1 cellular context compared by ENCODE assay signal in the genomic region with DNA sequence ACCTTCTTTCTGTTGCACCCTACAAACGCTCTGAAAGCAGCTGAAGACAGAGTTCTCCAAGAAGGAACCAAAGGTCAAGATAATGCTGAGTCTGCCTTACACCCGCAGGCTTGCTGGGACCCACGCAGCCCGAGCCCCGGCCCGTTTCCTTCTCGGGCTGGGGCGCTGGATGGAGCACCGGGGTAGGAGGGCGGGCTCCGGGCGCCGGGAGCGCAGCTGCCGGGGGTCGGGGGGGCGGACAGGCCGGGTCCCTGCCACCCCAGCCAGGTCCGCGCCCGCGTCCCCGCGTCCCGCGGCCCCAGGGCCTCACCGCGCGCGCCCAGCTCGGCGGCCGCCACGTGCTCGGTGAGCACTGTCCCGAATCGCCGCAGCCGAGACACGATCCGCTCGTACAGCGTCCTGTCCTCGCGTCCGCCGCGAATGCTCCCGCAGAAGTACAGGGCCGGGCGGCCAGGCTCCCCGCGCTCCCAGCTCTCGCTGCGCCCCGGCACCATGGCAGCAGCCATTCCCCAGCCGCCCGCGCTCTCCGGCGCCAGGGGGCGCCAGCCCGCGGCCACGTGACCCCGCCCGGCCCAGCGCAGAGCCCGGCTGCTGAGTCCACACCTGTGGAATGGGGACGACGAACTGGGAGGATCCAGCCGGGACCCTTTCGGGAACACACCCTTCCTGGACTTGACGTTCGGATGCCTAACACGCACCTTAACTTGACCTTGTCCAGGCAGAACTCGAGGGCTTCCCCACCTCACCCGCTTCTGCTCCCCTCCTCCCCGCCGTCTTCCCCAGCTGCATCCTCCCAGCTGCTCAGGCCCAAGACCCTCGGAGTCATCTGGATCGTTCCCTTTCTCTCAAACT.
A peak's percentile ranks its signal among the peaks of the same experiment; 100 is the strongest.
TF ChIP-seq lines count a peak whose summit lies in the region.

A gene with protein sequence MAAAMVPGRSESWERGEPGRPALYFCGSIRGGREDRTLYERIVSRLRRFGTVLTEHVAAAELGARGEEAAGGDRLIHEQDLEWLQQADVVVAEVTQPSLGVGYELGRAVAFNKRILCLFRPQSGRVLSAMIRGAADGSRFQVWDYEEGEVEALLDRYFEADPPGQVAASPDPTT (minus strand): TSS at position 531 of the 852 bp plus-strand sequence. CDS start 25 bp downstream, at position 506.

TF ChIP-seq in WTC11, 78 proteins besides CTCF, POLR2A, EP300 and RAD21 (continued from another document and continues in another):
- TF ChIP-seq, protein P1, sequence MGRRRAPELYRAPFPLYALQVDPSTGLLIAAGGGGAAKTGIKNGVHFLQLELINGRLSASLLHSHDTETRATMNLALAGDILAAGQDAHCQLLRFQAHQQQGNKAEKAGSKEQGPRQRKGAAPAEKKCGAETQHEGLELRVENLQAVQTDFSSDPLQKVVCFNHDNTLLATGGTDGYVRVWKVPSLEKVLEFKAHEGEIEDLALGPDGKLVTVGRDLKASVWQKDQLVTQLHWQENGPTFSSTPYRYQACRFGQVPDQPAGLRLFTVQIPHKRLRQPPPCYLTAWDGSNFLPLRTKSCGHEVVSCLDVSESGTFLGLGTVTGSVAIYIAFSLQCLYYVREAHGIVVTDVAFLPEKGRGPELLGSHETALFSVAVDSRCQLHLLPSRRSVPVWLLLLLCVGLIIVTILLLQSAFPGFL (CRISPR knock-in tag; IDR thresholded peaks at IDR 0.05; ENCODE audit: borderline replicate concordance): no peak
- TF ChIP-seq RELA (CRISPR knock-in tag; IDR thresholded peaks at IDR 0.05; ENCODE audit: borderline replicate concordance) (peak; percentile 85; the same call in 1 of the 2 replicates), CREM (CRISPR knock-in tag; IDR thresholded peaks at IDR 0.05) (peak; percentile 78), GABPB1 (CRISPR knock-in tag; IDR thresholded peaks at IDR 0.05) (peak; percentile 74), PRRX2 (CRISPR knock-in tag; IDR thresholded peaks at IDR 0.05) (no peak), SOX15 (CRISPR knock-in tag; IDR thresholded peaks at IDR 0.05) (no peak), CBFB (CRISPR knock-in tag; IDR thresholded peaks at IDR 0.05; ENCODE audit: low read depth) (peak; percentile 81; the same call in 1 of the 2 replicates), CREB1 (CRISPR knock-in tag; IDR thresholded peaks at IDR 0.05) (no peak), KAT7 (CRISPR knock-in tag; IDR thresholded peaks at IDR 0.05; ENCODE audit: borderline replicate concordance) (peak; percentile 95), ZNF138 (CRISPR knock-in tag; conservative IDR thresholded peaks at IDR 0.05) (no peak), FOXK1 (CRISPR knock-in tag; IDR thresholded peaks at IDR 0.05) (peak; percentile 63; the same call in 1 of the 2 replicates), TEAD1 (CRISPR knock-in tag; IDR thresholded peaks at IDR 0.05) (peak; percentile 93), ATF1 (CRISPR knock-in tag; IDR thresholded peaks at IDR 0.05) (no peak), ZNF416 (CRISPR knock-in tag; IDR thresholded peaks at IDR 0.05) (no peak), FOXP1 (CRISPR knock-in tag; IDR thresholded peaks at IDR 0.05; ENCODE audit: borderline replicate concordance) (peak; percentile 93), JUN (CRISPR knock-in tag; IDR thresholded peaks at IDR 0.05) (peak; percentile 52; the same call in 1 of the 2 replicates), ZNF121 (CRISPR knock-in tag; IDR thresholded peaks at IDR 0.05) (no peak; the same call in 1 of the 2 replicates), ZNF671 (CRISPR knock-in tag; IDR thresholded peaks at IDR 0.05) (no peak)
- TF ChIP-seq, protein P2, sequence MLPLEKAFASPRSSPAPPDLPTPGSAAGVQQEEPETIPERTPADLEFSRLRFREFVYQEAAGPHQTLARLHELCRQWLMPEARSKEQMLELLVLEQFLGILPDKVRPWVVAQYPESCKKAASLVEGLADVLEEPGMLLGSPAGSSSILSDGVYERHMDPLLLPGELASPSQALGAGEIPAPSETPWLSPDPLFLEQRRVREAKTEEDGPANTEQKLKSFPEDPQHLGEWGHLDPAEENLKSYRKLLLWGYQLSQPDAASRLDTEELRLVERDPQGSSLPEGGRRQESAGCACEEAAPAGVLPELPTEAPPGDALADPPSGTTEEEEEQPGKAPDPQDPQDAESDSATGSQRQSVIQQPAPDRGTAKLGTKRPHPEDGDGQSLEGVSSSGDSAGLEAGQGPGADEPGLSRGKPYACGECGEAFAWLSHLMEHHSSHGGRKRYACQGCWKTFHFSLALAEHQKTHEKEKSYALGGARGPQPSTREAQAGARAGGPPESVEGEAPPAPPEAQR (CRISPR knock-in tag; IDR thresholded peaks at IDR 0.05): no peak
- TF ChIP-seq, protein P3, sequence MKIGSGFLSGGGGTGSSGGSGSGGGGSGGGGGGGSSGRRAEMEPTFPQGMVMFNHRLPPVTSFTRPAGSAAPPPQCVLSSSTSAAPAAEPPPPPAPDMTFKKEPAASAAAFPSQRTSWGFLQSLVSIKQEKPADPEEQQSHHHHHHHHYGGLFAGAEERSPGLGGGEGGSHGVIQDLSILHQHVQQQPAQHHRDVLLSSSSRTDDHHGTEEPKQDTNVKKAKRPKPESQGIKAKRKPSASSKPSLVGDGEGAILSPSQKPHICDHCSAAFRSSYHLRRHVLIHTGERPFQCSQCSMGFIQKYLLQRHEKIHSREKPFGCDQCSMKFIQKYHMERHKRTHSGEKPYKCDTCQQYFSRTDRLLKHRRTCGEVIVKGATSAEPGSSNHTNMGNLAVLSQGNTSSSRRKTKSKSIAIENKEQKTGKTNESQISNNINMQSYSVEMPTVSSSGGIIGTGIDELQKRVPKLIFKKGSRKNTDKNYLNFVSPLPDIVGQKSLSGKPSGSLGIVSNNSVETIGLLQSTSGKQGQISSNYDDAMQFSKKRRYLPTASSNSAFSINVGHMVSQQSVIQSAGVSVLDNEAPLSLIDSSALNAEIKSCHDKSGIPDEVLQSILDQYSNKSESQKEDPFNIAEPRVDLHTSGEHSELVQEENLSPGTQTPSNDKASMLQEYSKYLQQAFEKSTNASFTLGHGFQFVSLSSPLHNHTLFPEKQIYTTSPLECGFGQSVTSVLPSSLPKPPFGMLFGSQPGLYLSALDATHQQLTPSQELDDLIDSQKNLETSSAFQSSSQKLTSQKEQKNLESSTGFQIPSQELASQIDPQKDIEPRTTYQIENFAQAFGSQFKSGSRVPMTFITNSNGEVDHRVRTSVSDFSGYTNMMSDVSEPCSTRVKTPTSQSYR (CRISPR knock-in tag; IDR thresholded peaks at IDR 0.05): no peak
- TF ChIP-seq, protein P4, sequence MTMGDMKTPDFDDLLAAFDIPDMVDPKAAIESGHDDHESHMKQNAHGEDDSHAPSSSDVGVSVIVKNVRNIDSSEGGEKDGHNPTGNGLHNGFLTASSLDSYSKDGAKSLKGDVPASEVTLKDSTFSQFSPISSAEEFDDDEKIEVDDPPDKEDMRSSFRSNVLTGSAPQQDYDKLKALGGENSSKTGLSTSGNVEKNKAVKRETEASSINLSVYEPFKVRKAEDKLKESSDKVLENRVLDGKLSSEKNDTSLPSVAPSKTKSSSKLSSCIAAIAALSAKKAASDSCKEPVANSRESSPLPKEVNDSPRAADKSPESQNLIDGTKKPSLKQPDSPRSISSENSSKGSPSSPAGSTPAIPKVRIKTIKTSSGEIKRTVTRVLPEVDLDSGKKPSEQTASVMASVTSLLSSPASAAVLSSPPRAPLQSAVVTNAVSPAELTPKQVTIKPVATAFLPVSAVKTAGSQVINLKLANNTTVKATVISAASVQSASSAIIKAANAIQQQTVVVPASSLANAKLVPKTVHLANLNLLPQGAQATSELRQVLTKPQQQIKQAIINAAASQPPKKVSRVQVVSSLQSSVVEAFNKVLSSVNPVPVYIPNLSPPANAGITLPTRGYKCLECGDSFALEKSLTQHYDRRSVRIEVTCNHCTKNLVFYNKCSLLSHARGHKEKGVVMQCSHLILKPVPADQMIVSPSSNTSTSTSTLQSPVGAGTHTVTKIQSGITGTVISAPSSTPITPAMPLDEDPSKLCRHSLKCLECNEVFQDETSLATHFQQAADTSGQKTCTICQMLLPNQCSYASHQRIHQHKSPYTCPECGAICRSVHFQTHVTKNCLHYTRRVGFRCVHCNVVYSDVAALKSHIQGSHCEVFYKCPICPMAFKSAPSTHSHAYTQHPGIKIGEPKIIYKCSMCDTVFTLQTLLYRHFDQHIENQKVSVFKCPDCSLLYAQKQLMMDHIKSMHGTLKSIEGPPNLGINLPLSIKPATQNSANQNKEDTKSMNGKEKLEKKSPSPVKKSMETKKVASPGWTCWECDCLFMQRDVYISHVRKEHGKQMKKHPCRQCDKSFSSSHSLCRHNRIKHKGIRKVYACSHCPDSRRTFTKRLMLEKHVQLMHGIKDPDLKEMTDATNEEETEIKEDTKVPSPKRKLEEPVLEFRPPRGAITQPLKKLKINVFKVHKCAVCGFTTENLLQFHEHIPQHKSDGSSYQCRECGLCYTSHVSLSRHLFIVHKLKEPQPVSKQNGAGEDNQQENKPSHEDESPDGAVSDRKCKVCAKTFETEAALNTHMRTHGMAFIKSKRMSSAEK (CRISPR knock-in tag; IDR thresholded peaks at IDR 0.05; ENCODE audit: borderline replicate concordance): no peak
- TF ChIP-seq, protein P5, sequence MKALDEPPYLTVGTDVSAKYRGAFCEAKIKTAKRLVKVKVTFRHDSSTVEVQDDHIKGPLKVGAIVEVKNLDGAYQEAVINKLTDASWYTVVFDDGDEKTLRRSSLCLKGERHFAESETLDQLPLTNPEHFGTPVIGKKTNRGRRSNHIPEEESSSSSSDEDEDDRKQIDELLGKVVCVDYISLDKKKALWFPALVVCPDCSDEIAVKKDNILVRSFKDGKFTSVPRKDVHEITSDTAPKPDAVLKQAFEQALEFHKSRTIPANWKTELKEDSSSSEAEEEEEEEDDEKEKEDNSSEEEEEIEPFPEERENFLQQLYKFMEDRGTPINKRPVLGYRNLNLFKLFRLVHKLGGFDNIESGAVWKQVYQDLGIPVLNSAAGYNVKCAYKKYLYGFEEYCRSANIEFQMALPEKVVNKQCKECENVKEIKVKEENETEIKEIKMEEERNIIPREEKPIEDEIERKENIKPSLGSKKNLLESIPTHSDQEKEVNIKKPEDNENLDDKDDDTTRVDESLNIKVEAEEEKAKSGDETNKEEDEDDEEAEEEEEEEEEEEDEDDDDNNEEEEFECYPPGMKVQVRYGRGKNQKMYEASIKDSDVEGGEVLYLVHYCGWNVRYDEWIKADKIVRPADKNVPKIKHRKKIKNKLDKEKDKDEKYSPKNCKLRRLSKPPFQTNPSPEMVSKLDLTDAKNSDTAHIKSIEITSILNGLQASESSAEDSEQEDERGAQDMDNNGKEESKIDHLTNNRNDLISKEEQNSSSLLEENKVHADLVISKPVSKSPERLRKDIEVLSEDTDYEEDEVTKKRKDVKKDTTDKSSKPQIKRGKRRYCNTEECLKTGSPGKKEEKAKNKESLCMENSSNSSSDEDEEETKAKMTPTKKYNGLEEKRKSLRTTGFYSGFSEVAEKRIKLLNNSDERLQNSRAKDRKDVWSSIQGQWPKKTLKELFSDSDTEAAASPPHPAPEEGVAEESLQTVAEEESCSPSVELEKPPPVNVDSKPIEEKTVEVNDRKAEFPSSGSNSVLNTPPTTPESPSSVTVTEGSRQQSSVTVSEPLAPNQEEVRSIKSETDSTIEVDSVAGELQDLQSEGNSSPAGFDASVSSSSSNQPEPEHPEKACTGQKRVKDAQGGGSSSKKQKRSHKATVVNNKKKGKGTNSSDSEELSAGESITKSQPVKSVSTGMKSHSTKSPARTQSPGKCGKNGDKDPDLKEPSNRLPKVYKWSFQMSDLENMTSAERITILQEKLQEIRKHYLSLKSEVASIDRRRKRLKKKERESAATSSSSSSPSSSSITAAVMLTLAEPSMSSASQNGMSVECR (CRISPR knock-in tag; IDR thresholded peaks at IDR 0.05; ENCODE audit: borderline replicate concordance): peak; percentile 75
- TF ChIP-seq, protein P6, sequence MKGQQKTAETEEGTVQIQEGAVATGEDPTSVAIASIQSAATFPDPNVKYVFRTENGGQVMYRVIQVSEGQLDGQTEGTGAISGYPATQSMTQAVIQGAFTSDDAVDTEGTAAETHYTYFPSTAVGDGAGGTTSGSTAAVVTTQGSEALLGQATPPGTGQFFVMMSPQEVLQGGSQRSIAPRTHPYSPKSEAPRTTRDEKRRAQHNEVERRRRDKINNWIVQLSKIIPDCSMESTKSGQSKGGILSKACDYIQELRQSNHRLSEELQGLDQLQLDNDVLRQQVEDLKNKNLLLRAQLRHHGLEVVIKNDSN (CRISPR knock-in tag; IDR thresholded peaks at IDR 0.05): peak; percentile 97
- TF ChIP-seq, protein P7, sequence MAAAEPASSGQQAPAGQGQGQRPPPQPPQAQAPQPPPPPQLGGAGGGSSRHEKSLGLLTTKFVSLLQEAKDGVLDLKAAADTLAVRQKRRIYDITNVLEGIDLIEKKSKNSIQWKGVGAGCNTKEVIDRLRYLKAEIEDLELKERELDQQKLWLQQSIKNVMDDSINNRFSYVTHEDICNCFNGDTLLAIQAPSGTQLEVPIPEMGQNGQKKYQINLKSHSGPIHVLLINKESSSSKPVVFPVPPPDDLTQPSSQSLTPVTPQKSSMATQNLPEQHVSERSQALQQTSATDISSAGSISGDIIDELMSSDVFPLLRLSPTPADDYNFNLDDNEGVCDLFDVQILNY (CRISPR knock-in tag; IDR thresholded peaks at IDR 0.05): peak; percentile 82; the same call in 1 of the 2 replicates
- TF ChIP-seq, protein P8, sequence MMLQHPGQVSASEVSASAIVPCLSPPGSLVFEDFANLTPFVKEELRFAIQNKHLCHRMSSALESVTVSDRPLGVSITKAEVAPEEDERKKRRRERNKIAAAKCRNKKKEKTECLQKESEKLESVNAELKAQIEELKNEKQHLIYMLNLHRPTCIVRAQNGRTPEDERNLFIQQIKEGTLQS (CRISPR knock-in tag; conservative IDR thresholded peaks at IDR 0.05): no peak
- TF ChIP-seq, protein P9, sequence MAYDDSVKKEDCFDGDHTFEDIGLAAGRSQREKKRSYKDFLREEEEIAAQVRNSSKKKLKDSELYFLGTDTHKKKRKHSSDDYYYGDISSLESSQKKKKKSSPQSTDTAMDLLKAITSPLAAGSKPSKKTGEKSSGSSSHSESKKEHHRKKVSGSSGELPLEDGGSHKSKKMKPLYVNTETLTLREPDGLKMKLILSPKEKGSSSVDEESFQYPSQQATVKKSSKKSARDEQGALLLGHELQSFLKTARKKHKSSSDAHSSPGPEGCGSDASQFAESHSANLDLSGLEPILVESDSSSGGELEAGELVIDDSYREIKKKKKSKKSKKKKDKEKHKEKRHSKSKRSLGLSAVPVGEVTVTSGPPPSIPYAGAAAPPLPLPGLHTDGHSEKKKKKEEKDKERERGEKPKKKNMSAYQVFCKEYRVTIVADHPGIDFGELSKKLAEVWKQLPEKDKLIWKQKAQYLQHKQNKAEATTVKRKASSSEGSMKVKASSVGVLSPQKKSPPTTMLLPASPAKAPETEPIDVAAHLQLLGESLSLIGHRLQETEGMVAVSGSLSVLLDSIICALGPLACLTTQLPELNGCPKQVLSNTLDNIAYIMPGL (CRISPR knock-in tag; IDR thresholded peaks at IDR 0.05): peak; percentile 98
- TF ChIP-seq, protein P10, sequence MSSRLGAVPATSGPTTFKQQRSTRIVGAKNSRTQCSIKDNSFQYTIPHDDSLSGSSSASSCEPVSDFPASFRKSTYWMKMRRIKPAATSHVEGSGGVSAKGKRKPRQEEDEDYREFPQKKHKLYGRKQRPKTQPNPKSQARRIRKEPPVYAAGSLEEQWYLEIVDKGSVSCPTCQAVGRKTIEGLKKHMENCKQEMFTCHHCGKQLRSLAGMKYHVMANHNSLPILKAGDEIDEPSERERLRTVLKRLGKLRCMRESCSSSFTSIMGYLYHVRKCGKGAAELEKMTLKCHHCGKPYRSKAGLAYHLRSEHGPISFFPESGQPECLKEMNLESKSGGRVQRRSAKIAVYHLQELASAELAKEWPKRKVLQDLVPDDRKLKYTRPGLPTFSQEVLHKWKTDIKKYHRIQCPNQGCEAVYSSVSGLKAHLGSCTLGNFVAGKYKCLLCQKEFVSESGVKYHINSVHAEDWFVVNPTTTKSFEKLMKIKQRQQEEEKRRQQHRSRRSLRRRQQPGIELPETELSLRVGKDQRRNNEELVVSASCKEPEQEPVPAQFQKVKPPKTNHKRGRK (CRISPR knock-in tag; IDR thresholded peaks at IDR 0.05; ENCODE audit: borderline replicate concordance): no peak
- TF ChIP-seq, protein P11, sequence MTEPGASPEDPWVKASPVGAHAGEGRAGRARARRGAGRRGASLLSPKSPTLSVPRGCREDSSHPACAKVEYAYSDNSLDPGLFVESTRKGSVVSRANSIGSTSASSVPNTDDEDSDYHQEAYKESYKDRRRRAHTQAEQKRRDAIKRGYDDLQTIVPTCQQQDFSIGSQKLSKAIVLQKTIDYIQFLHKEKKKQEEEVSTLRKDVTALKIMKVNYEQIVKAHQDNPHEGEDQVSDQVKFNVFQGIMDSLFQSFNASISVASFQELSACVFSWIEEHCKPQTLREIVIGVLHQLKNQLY (CRISPR knock-in tag; IDR thresholded peaks at IDR 0.05): peak; percentile 49; the same call in 1 of the 2 replicates
